Comparison of ENCODE assay signal across 13 cellular contexts in genomic region chr11:12112731-12113130, GRCh38. TPM values are rescaled to one million over a fixed set of nuclear protein-coding genes. Genes with fewer than 3 reads are reported as not detected.
DNase-seq lines count a peak whose midpoint lies in the region; ATAC-seq and TF ChIP-seq lines count a peak whose summit lies in the region.
"Had no signal": no experiment of that assay in that cellular context is flagged by ENCODE, and none has a peak within 500 bp of the region (broad histone marks: within the 10 kb centered on the region; RNA-seq: fewer than 3 reads in every experiment).

No MANE protein-coding gene starts in this region.

- H2AFZ ChIP-seq in PC-3 (ENCODE audit: low read length) = no peak overlapping the region

- H3K27ac Mint-ChIP-seq in natural killer cell treated with Interleukin-12 subunit alpha and Interleukin-12 subunit beta and Interleukin-15 and Interleukin-18, amount 100 ng/mL, for 72 hours = no peak overlapping the region

- H3K4me3 Mint-ChIP-seq in natural killer cell treated with Interleukin-12 subunit alpha and Interleukin-12 subunit beta and Interleukin-15 and Interleukin-18, amount 100 ng/mL, for 72 hours = peak overlapping the region; percentile 10

- peak overlapping the region; percentile 97 for H3K4me2 ChIP-seq in PC-3 (ENCODE audit: low read length)

- H3K4me3 ChIP-seq in AG04449 (ENCODE audit: low read depth, low read length) (peak overlapping the region; percentile 31), PC-3 (ENCODE audit: low read length) (peak overlapping the region; percentile 93), coronary artery (peak overlapping the region; percentile 94)

- H3K4me1 ChIP-seq in PC-3 (ENCODE audit: insufficient read depth, low read length) = peaks cover 26% of the 10 kb centered on the region

- H3K36me3 Mint-ChIP-seq in natural killer cell treated with Interleukin-12 subunit alpha and Interleukin-12 subunit beta and Interleukin-15 and Interleukin-18, amount 100 ng/mL, for 72 hours = no peaks in the 10 kb centered on the region

- TF ChIP-seq CTCF in AG04449 (IDR thresholded peaks at IDR 0.05; ENCODE audit: insufficient read depth, low read length, missing control alignments) (no peak), PC-3 (conservative IDR thresholded peaks at IDR 0.05; ENCODE audit: low read depth, low read length) (no peak), coronary artery (IDR thresholded peaks at IDR 0.05) (no peak)

- H3K9me2 ChIP-seq in PC-3 (replicated peaks; ENCODE audit: low read length) = no peaks in the 10 kb centered on the region

- H3F3A ChIP-seq in PC-3 (ENCODE audit: low read length, unreplicated experiment) = no peaks in the 10 kb centered on the region

- no peaks in the 10 kb centered on the region for H3K27me3 ChIP-seq in PC-3 (ENCODE audit: low read length)
- H3K27me3 ChIP-seq: Peyer's patch had no signal

- no peaks in the 10 kb centered on the region for H3K9me3 ChIP-seq in PC-3 (ENCODE audit: low read length)
- H3K9me3 ChIP-seq: Peyer's patch had no signal

- no peak overlapping the region for H3K9ac ChIP-seq in PC-3 (ENCODE audit: low read length)

- intact Hi-C loops in PC-3 (cut with micrococcal nuclease) = loop anchor here (5.0 kb wide), 1 partner anchor 50 kb away; no protein-coding TSS in a partner anchor

- H3K27ac ChIP-seq in PC-3 (ENCODE audit: low read length) = no peak overlapping the region
- H3K27ac ChIP-seq in coronary artery = peak overlapping the region; percentile 96 to 99
- H3K27ac ChIP-seq: C4-2B had no signal

- CTCF ChIA-PET in AG04449 (lab: Yijun Ruan, JAX) (interaction anchor here (0.8 to 3.1 kb wide), 2 partner anchors 9 to 65 kb away, joined by 3 to 10 read pairs; no protein-coding TSS in a partner anchor), PC-3 (lab: Charles Lee) (no interaction called here)

- peaks cover 17 to 29% of the 10 kb centered on the region in 2 donors for H3K4me1 Mint-ChIP-seq in natural killer cell treated with Interleukin-12 subunit alpha and Interleukin-12 subunit beta and Interleukin-15 and Interleukin-18, amount 100 ng/mL, for 72 hours (ENCODE audit: low read depth in 2 of 2)

- BruUV-seq in PC-3 (replicated peaks; lab: Mats Ljungman, UMichigan) = no TSS peak

- DNase-seq in AG04449 (ENCODE audit: low read depth, low spot score) = no peak
- DNase-seq in PC-3 = no peak
- DNase-seq in coronary artery (ENCODE audit: low spot score) = no peak
- peak; percentile 12 for DNase-seq in natural killer cell treated with Interleukin-12 subunit alpha and Interleukin-12 subunit beta and Interleukin-15 and Interleukin-18, amount 100 ng/mL, for 72 hours (ENCODE audit: low spot score)
- DNase-seq in HK-2 (ENCODE audit: unreplicated experiment) = no peak
- DNase-seq in NCI-H1930 (lab: John Stamatoyannopoulos, UW) = no peak
- DNase-seq: activated gamma-delta T cell treated with Interleukin-2 at 50 U/mL for 16 hours, hypothalamus, NCI-H2227 treated with DMSO at 0.1 percent for 48 hours, Peyer's patch had no signal

- no peaks in the 10 kb centered on the region for H3K9me3 Mint-ChIP-seq in natural killer cell treated with Interleukin-12 subunit alpha and Interleukin-12 subunit beta and Interleukin-15 and Interleukin-18, amount 100 ng/mL, for 72 hours

- no peaks in the 10 kb centered on the region for H3K27me3 Mint-ChIP-seq in natural killer cell treated with Interleukin-12 subunit alpha and Interleukin-12 subunit beta and Interleukin-15 and Interleukin-18, amount 100 ng/mL, for 72 hours

- H3K79me2 ChIP-seq in PC-3 (ENCODE audit: low read length) = peaks cover 69% of the 10 kb centered on the region

- no peak for ATAC-seq in PC-3
- ATAC-seq in natural killer cell treated with Interleukin-12 subunit alpha and Interleukin-12 subunit beta and Interleukin-15 and Interleukin-18, amount 100 ng/mL, for 72 hours = no peak
- ATAC-seq in HG02938 (IDR thresholded peaks at IDR 0.05; ENCODE audit: unreplicated experiment) = no peak
- no peak for ATAC-seq in GM18861 (IDR thresholded peaks at IDR 0.05; ENCODE audit: unreplicated experiment)

- H3K36me3 ChIP-seq in PC-3 (ENCODE audit: low read depth, low read length) = peaks cover 19% of the 10 kb centered on the region

- POLR2A ChIA-PET in AG04449 (lab: Yijun Ruan, JAX) (interaction anchor here (3.7 kb wide), 1 partner anchor 25 kb away, joined by 25 read pairs; no protein-coding TSS in a partner anchor), PC-3 (lab: Charles Lee; ENCODE audit: unreplicated experiment) (no interaction called here)

- peaks cover 35% of the 10 kb centered on the region for H4K20me1 ChIP-seq in PC-3 (ENCODE audit: low read length)

RNA-seq across cellular contexts. Expression of gene MICAL2, which starts 2.3 kb away (rescaled TPM):
- 50.1 and 62.9 TPM in 2 replicates for total RNA-seq in PC-3 (2014; rRNA removed)
- total RNA-seq in natural killer cell treated with Interleukin-12 subunit alpha and Interleukin-12 subunit beta and Interleukin-15 and Interleukin-18, amount 100 ng/mL, for 72 hours = 10 to 100 TPM; 19.9 to 39.6 TPM

Comparison
In these comparisons a context has a peak if more than half of its experiments do, and no peak if none do; other contexts are left out.
1. H3K4me3 ChIP-seq: peak in every context shown above with its lines; median percentile 94 in coronary artery; 93 in PC-3; 31 in AG04449.